In genomic region chr3:177694316-177694715, GRCh38 we compare ENCODE assay signal across 15 cellular contexts.
DNase-seq lines count a peak whose midpoint lies in the region; ATAC-seq and TF ChIP-seq lines count a peak whose summit lies in the region.
"Had no signal": no experiment of that assay in that cellular context is flagged by ENCODE, and none has a peak within 500 bp of the region (broad histone marks: within the 10 kb centered on the region; RNA-seq: fewer than 3 reads in every experiment).

No MANE protein-coding gene starts in this region.

- no peak overlapping the region for H3K14ac ChIP-seq in H9 (ENCODE audit: insufficient read depth, low read length)

- no peaks in the 10 kb centered on the region for H3K79me1 ChIP-seq in H9 (ENCODE audit: insufficient read depth, low read depth, low read length, poor library complexity, severe bottlenecking)

- no peaks in the 10 kb centered on the region for H3K36me3 ChIP-seq in neural progenitor cell
- H3K36me3 ChIP-seq: stomach had no signal

- H3T11ph ChIP-seq in H9 (ENCODE audit: low read length) = no peak overlapping the region

- POLR2A ChIA-PET in CD4-positive, alpha-beta T cell (lab: Charles Lee) = interaction anchor here (0.5 to 0.6 kb wide), 2 partner anchors 390 to 435 kb away, joined by 3 read pairs; no protein-coding TSS in a partner anchor

- no peak overlapping the region for H2BK120ac ChIP-seq in H9 (ENCODE audit: low read depth, low read length, poor library complexity, severe bottlenecking)

- peak overlapping the region; percentile 12 for H2AFZ ChIP-seq in neural progenitor cell (replicated peaks)
- no peak overlapping the region for H2AFZ ChIP-seq in H9 (ENCODE audit: low read length)

- H3K4me3 ChIP-seq in neural progenitor cell = no peak overlapping the region
- H3K4me3 ChIP-seq: lung, stomach had no signal

- H3K23me2 ChIP-seq in H9 (ENCODE audit: insufficient read length, low read depth, low read length, poor library complexity, severe bottlenecking) = no peaks in the 10 kb centered on the region

- H3K27me3 Mint-ChIP-seq in central memory CD8-positive, alpha-beta T cell = no peaks in the 10 kb centered on the region
- H3K27me3 Mint-ChIP-seq in neural progenitor cell (ENCODE audit: insufficient read depth, low read depth) (peaks cover 3% of the 10 kb centered on the region), H9 (ENCODE audit: low read depth) (no peaks in the 10 kb centered on the region)
- no peaks in the 10 kb centered on the region for H3K27me3 Mint-ChIP-seq in CD4-positive, alpha-beta T cell

- no peaks in the 10 kb centered on the region for H3K9me3 ChIP-seq in neural progenitor cell (ENCODE audit: low read depth)
- H3K9me3 ChIP-seq in H9 (ENCODE audit: control insufficient read depth, low read depth, low read length) = no peaks in the 10 kb centered on the region
- H3K9me3 ChIP-seq in CD4-positive, alpha-beta T cell (ENCODE audit: control insufficient read depth, low read length) = no peaks in the 10 kb centered on the region
- H3K9me3 ChIP-seq: stomach had no signal

- ATAC-seq in HG03460 (IDR thresholded peaks at IDR 0.05; ENCODE audit: unreplicated experiment) (peak; percentile 70), HG02610 (IDR thresholded peaks at IDR 0.05; ENCODE audit: unreplicated experiment) (no peak)
- no peak for ATAC-seq in central memory CD8-positive, alpha-beta T cell (replicated peaks; ENCODE audit: extremely low read depth, poor library complexity, severe bottlenecking)
- ATAC-seq in CD4-positive, alpha-beta T cell (ENCODE audit: poor library complexity) = no peak
- ATAC-seq: Panc1 had no signal

- H3K4me1 ChIP-seq in neural progenitor cell (peaks cover 11% of the 10 kb centered on the region), H9 (ENCODE audit: insufficient read depth, low read length) (no peaks in the 10 kb centered on the region; the same call in 1 of the 2 replicates)

- CTCF ChIA-PET in CD4-positive, alpha-beta T cell (lab: Charles Lee) = no interaction called here

- H3K9me3 Mint-ChIP-seq in central memory CD8-positive, alpha-beta T cell = no peaks in the 10 kb centered on the region
- no peaks in the 10 kb centered on the region for H3K9me3 Mint-ChIP-seq in neural progenitor cell
- no peaks in the 10 kb centered on the region for H3K9me3 Mint-ChIP-seq in H9
- H3K9me3 Mint-ChIP-seq in CD4-positive, alpha-beta T cell = no peaks in the 10 kb centered on the region

- peaks cover 6% of the 10 kb centered on the region for H3K4me1 Mint-ChIP-seq in central memory CD8-positive, alpha-beta T cell
- H3K4me1 Mint-ChIP-seq in neural progenitor cell (peaks cover 6% of the 10 kb centered on the region), H9 (peaks cover 11 to 17% of the 10 kb centered on the region in 2 experiments)
- peaks cover 9% of the 10 kb centered on the region for H3K4me1 Mint-ChIP-seq in CD4-positive, alpha-beta T cell (ENCODE audit: low read depth)

- no peak overlapping the region for H3K56ac ChIP-seq in H9 (ENCODE audit: insufficient read length, low read depth, low read length)

- no peak overlapping the region for H3K27ac ChIP-seq in neural progenitor cell
- H3K27ac ChIP-seq in H9 (ENCODE audit: insufficient read length, low read depth, low read length) = no peak overlapping the region
- no peak overlapping the region for H3K27ac ChIP-seq in CD4-positive, alpha-beta T cell (ENCODE audit: low read depth, low read length)
- H3K27ac ChIP-seq: epithelial cell of prostate, stomach had no signal

- H3K4me2 ChIP-seq in neural progenitor cell = no peak overlapping the region
- H3K4me2 ChIP-seq in H9 (ENCODE audit: insufficient read depth, insufficient read length, low read length) = no peak overlapping the region

- no peak overlapping the region for H2BK5ac ChIP-seq in H9 (ENCODE audit: insufficient read length, low read length)

- no peak overlapping the region for H4K8ac ChIP-seq in H9 (replicated peaks; ENCODE audit: insufficient read length, low read depth, low read length)

- no peak overlapping the region for H4K5ac ChIP-seq in H9 (ENCODE audit: insufficient read length, low read depth, low read length)

- H3K9ac ChIP-seq in neural progenitor cell (no peak overlapping the region), H9 (ENCODE audit: extremely low read depth, insufficient read length, low read length) (no peak overlapping the region)

- no peaks in the 10 kb centered on the region for H3F3A ChIP-seq in neural progenitor cell (ENCODE audit: low read depth)

- H3K18ac ChIP-seq in H9 (ENCODE audit: insufficient read length, low read depth, low read length) = no peak overlapping the region

- no peak overlapping the region for H2BK12ac ChIP-seq in H9 (ENCODE audit: insufficient read length, low read depth, low read length)

- no peaks in the 10 kb centered on the region for H3K27me3 ChIP-seq in neural progenitor cell
- H3K27me3 ChIP-seq in H9 (ENCODE audit: insufficient read depth, low read length) = no peaks in the 10 kb centered on the region
- H3K27me3 ChIP-seq in CD4-positive, alpha-beta T cell (ENCODE audit: control insufficient read depth, insufficient read depth, low read length) = no peaks in the 10 kb centered on the region
- H3K27me3 ChIP-seq: stomach had no signal

- H3K36me3 Mint-ChIP-seq in central memory CD8-positive, alpha-beta T cell (ENCODE audit: insufficient read depth) = no peaks in the 10 kb centered on the region
- H3K36me3 Mint-ChIP-seq in neural progenitor cell (no peaks in the 10 kb centered on the region), H9 (ENCODE audit: insufficient read depth in 1 of 3, low read depth in 3 of 3) (no peaks in the 10 kb centered on the region)
- no peaks in the 10 kb centered on the region for H3K36me3 Mint-ChIP-seq in CD4-positive, alpha-beta T cell (ENCODE audit: low read depth)

- no CpG with 5 or more reads among the region's 3 CpGs for WGBS in H9 (ENCODE audit: extremely low coverage, insufficient read length, low lambda C conversion rate)

- TF ChIP-seq CTCF in neural progenitor cell (IDR thresholded peaks at IDR 0.05) (no peak), H9 (conservative IDR thresholded peaks at IDR 0.05) (no peak)
- TF ChIP-seq CTCF in CD4-positive, alpha-beta T cell (IDR thresholded peaks at IDR 0.05) = no peak

- peak overlapping the region; percentile 34 for H3K27ac Mint-ChIP-seq in central memory CD8-positive, alpha-beta T cell (ENCODE audit: low read depth)
- H3K27ac Mint-ChIP-seq in neural progenitor cell (no peak overlapping the region), H9 (no peak overlapping the region)
- H3K27ac Mint-ChIP-seq in CD4-positive, alpha-beta T cell = no peak overlapping the region

- no peak overlapping the region for H3K23ac ChIP-seq in H9 (ENCODE audit: insufficient read length, low read depth, low read length)

- DNase-seq in GM04504 (ENCODE audit: low read depth) (peak; percentile 65), neural progenitor cell (ENCODE audit: low spot score) (no peak), NCI-H187 (lab: John Stamatoyannopoulos, UW) (no peak), H9 (no peak)
- no peak for DNase-seq in central memory CD8-positive, alpha-beta T cell (ENCODE audit: low spot score in 2 of 2)
- DNase-seq in CD4-positive, alpha-beta T cell = no peak
- DNase-seq: activated CD4-positive, CD25-positive, alpha-beta regulatory T cell; activated naive CD4-positive, alpha-beta T cell; stimulated activated CD4-positive, alpha-beta T cell treated with anti-CD3 and anti-CD28 coated beads, Interleukin-12 subunit alpha, Interleukin-12 subunit beta, amount 100 ng/mL, for 4 hours; stomach had no signal

- no peak overlapping the region for H4K91ac ChIP-seq in H9 (ENCODE audit: insufficient read length, low read depth, low read length)

- no peak overlapping the region for H2BK15ac ChIP-seq in H9 (ENCODE audit: low read depth, low read length)

- intact Hi-C loops in CD4-positive, alpha-beta T cell (cut with DNase I, micrococcal nuclease) = no loop called here

- no peak overlapping the region for H2AK5ac ChIP-seq in H9 (ENCODE audit: insufficient read length, low read length)

- no peak overlapping the region for H3K4ac ChIP-seq in H9 (ENCODE audit: low read depth, low read length)

- H2BK20ac ChIP-seq in H9 (ENCODE audit: low read depth, low read length, poor library complexity, severe bottlenecking) = no peak overlapping the region

- no peaks in the 10 kb centered on the region for H3K79me2 ChIP-seq in neural progenitor cell (ENCODE audit: low read depth)
- H3K79me2 ChIP-seq in H9 (ENCODE audit: insufficient read depth, low read length) = no peaks in the 10 kb centered on the region

- no peak overlapping the region for H3K4me3 Mint-ChIP-seq in central memory CD8-positive, alpha-beta T cell
- H3K4me3 Mint-ChIP-seq in neural progenitor cell = no peak overlapping the region
- H3K4me3 Mint-ChIP-seq in H9 = no peak overlapping the region
- H3K4me3 Mint-ChIP-seq in CD4-positive, alpha-beta T cell = no peak overlapping the region

- H4K20me1 ChIP-seq in neural progenitor cell (ENCODE audit: low read depth) = no peaks in the 10 kb centered on the region
- no peaks in the 10 kb centered on the region for H4K20me1 ChIP-seq in H9 (ENCODE audit: control insufficient read depth, insufficient read depth, insufficient read length)
